ENCODE assay signal across 8 cellular contexts in the genomic region with DNA sequence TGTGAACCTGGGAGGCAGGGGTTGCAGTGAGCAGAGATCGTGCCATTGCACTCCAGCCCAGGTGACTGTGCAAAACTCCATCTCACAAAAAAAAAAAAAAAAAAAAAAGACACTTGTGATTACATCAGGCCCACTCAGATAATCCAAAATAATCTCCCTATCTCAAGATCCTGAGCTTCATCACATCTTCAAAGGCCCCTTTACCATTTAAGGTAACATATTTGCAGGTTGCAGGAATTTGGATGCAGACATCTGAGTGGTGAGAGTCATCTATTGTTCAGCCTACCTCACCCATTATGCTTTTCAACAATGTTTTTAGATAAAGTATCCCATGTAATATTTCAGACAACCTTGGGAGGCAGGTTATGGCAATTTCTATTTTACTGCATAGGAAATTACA.
"Had no signal": no experiment of that assay in that cellular context is flagged by ENCODE, and none has a peak within 500 bp of the region (broad histone marks: within the 10 kb centered on the region; RNA-seq: fewer than 3 reads in every experiment).

No MANE protein-coding gene starts in this region.

- H3K4me3 Mint-ChIP-seq: IgD-negative memory B cell had no signal

- H3K4me3 ChIP-seq: K562 had no signal

- H3K27ac ChIP-seq: HL-60 had no signal

- FAIRE-seq: HepG2, HTR-8/SVneo, K562 had no signal

- H3K27ac Mint-ChIP-seq: IgD-negative memory B cell had no signal

- H3K4me1 Mint-ChIP-seq: IgD-negative memory B cell had no signal

- ATAC-seq: HepG2, K562 had no signal

- DNase-seq: IMR-90, KBM-7, KG1 had no signal
